Comparison of ENCODE assay signal across 21 cellular contexts in genomic region chr13:110097013-110097412, GRCh38.
DNase-seq lines count a peak whose midpoint lies in the region; ATAC-seq, FAIRE-seq and TF ChIP-seq lines count a peak whose summit lies in the region.
"Had no signal": no experiment of that assay in that cellular context is flagged by ENCODE, and none has a peak within 500 bp of the region (broad histone marks: within the 10 kb centered on the region; RNA-seq: fewer than 3 reads in every experiment).

No MANE protein-coding gene starts in this region.

- no peaks in the 10 kb centered on the region for H3K36me3 ChIP-seq in RWPE2 (ENCODE audit: low read depth)
- H3K36me3 ChIP-seq in esophagus muscularis mucosa = no peaks in the 10 kb centered on the region
- no peaks in the 10 kb centered on the region for H3K36me3 ChIP-seq in rectal smooth muscle tissue (ENCODE audit: control insufficient read depth, insufficient read depth, low read length)
- H3K36me3 ChIP-seq: HAP-1 had no signal

- TF ChIP-seq CTCF in RWPE2 (IDR thresholded peaks at IDR 0.05; ENCODE audit: poor library complexity, severe bottlenecking) (no peak), esophagus muscularis mucosa (IDR thresholded peaks at IDR 0.05) (no peak)

- DNase-seq in H54 (ENCODE audit: insufficient read length, low spot score) (no peak), RWPE2 (ENCODE audit: low spot score) (no peak), esophagus muscularis mucosa (ENCODE audit: extremely low spot score) (no peak), frontal cortex (ENCODE audit: low spot score in 2 of 2) (no peak), NOMO-1 treated with DMSO at 0.1 percent for 48 hours (lab: John Stamatoyannopoulos, UW; ENCODE audit: unreplicated experiment) (no peak)
- DNase-seq: C1 segment of cervical spinal cord; CD8-positive, alpha-beta memory T cell; DMS53; EL; NCI-H1436 treated with DMSO at 0.1 percent for 48 hours; NCI-H2029; NCI-H2171 treated with DMSO at 0.1 percent for 48 hours; NCI-H446 treated with DMSO at 0.1 percent for 48 hours; NCI-H69; NK-92 treated with Interleukin-12 subunit alpha and Interleukin-12 subunit beta, amount 100 ng/mL, for 24 hours; SHP77 had no signal

- FAIRE-seq in H54 (lab: Jason Lieb, UNC) (peak; percentile 36), frontal cortex (lab: Jason Lieb, UNC) (no peak)
- FAIRE-seq: GM12892 had no signal

- no peak overlapping the region for H3K4me3 ChIP-seq in RWPE2 (ENCODE audit: severe bottlenecking)
- H3K4me3 ChIP-seq in esophagus muscularis mucosa = no peak overlapping the region
- no peak overlapping the region for H3K4me3 ChIP-seq in rectal smooth muscle tissue (ENCODE audit: low read length)
- H3K4me3 ChIP-seq: HAP-1, SK-N-MC had no signal

- WGBS in esophagus muscularis mucosa = 87% methylated on average over 5 of the region's 5 CpGs

- ATAC-seq in RWPE2 (ENCODE audit: low read depth) (no peak), GM21381 (IDR thresholded peaks at IDR 0.05; ENCODE audit: unreplicated experiment) (no peak)

- no peaks in the 10 kb centered on the region for H3K27me3 ChIP-seq in RWPE2 (ENCODE audit: insufficient read depth, poor library complexity, severe bottlenecking)
- H3K27me3 ChIP-seq in esophagus muscularis mucosa = no peaks in the 10 kb centered on the region
- no peaks in the 10 kb centered on the region for H3K27me3 ChIP-seq in rectal smooth muscle tissue (ENCODE audit: control insufficient read depth, insufficient read depth, low read length)

- TF ChIP-seq EP300 in esophagus muscularis mucosa (IDR thresholded peaks at IDR 0.05) = no peak

- intact Hi-C loops in esophagus muscularis mucosa (cut with DNase I) = loop anchor here (5.0 kb wide), 1 partner anchor 75 kb away; no protein-coding TSS in a partner anchor

- peaks cover 3% of the 10 kb centered on the region for H3K9me3 ChIP-seq in RWPE2 (ENCODE audit: severe bottlenecking)
- H3K9me3 ChIP-seq in esophagus muscularis mucosa = peaks cover 0 to 15% (median 6%) of the 10 kb centered on the region in 4 donors
- H3K9me3 ChIP-seq: HAP-1 had no signal

- H3K27ac ChIP-seq in RWPE2 (ENCODE audit: poor library complexity, severe bottlenecking) (peak overlapping the region; percentile 16), esophagus muscularis mucosa (replicated peaks in 1 of 4) (peak overlapping the region in 3 of 4 donors; percentile 1 to 87 (median 85)), rectal smooth muscle tissue (ENCODE audit: low read depth, low read length) (peak overlapping the region; percentile 49)
- H3K27ac ChIP-seq: SK-N-MC had no signal

- TF ChIP-seq POLR2A in H54 (IDR thresholded peaks at IDR 0.05; ENCODE audit: low read depth, low read length) (no peak), esophagus muscularis mucosa (IDR thresholded peaks at IDR 0.05; ENCODE audit: low read depth) (no peak)

- H3K4me1 ChIP-seq in RWPE2 (ENCODE audit: insufficient read depth, poor library complexity, severe bottlenecking) (peaks cover 22% of the 10 kb centered on the region), esophagus muscularis mucosa (peaks cover 20 to 40% (median 26%) of the 10 kb centered on the region in 4 donors), rectal smooth muscle tissue (ENCODE audit: control insufficient read depth, insufficient read depth, low read length) (peaks cover 17% of the 10 kb centered on the region)
- H3K4me1 ChIP-seq: HAP-1 had no signal

- no peak overlapping the region for H3K9ac ChIP-seq in rectal smooth muscle tissue (ENCODE audit: low read length)

Comparison
In these comparisons a context has a peak if more than half of its experiments do, and no peak if none do; other contexts are left out.
1. H3K27ac ChIP-seq: peak in every context shown above with its lines; median percentile 85 in esophagus muscularis mucosa; 49 in rectal smooth muscle tissue; 16 in RWPE2.